ENCODE assay signal across 1 cellular context in the genomic region with DNA sequence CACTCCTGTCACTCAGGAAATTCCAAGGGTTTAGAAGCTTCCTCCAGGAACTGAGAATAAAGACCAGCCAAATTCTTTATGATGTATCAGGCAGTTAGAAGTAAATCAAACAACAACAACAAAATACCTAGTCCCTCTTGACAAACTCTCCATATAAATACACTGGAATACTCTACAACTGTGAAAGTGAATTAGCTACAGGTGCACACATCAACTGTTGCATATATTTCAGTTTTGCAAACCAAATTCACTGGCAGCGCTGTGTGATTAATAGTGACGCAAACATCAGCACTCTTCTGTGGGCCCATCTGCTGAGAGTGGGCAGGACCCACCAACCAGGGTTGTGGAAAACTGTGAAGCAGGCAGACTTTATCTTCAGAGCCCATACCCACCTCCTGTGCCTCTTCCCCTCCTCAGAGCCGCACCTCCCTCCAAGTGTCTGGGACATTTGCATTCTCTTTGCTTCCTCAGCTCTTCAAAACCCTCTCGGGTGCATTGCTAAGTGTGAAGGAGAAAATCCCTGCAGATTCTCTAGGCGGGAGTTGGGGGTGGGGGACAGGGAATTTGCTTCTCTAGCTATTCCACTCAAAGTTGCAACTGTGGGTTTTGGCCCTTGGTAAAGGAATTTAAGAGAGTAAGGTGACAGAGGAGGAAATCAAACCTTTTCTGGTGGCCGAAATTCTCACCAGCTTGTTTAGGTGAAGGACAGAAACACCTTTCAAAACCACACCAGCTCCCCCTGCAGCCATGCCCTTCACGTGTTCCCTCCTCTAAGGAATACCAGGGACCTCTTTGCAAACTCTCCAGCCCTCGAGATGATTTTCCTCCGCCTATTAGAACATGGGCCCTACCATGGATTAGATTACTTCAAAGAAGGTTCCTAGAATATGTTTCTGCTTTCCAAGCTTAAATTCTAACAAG.
TF ChIP-seq lines count a peak whose summit lies in the region.

No MANE protein-coding gene starts in this region.

TF ChIP-seq in WTC11, 78 proteins besides CTCF, POLR2A, EP300 and RAD21 (continued from another document):
- TF ChIP-seq, protein P1, sequence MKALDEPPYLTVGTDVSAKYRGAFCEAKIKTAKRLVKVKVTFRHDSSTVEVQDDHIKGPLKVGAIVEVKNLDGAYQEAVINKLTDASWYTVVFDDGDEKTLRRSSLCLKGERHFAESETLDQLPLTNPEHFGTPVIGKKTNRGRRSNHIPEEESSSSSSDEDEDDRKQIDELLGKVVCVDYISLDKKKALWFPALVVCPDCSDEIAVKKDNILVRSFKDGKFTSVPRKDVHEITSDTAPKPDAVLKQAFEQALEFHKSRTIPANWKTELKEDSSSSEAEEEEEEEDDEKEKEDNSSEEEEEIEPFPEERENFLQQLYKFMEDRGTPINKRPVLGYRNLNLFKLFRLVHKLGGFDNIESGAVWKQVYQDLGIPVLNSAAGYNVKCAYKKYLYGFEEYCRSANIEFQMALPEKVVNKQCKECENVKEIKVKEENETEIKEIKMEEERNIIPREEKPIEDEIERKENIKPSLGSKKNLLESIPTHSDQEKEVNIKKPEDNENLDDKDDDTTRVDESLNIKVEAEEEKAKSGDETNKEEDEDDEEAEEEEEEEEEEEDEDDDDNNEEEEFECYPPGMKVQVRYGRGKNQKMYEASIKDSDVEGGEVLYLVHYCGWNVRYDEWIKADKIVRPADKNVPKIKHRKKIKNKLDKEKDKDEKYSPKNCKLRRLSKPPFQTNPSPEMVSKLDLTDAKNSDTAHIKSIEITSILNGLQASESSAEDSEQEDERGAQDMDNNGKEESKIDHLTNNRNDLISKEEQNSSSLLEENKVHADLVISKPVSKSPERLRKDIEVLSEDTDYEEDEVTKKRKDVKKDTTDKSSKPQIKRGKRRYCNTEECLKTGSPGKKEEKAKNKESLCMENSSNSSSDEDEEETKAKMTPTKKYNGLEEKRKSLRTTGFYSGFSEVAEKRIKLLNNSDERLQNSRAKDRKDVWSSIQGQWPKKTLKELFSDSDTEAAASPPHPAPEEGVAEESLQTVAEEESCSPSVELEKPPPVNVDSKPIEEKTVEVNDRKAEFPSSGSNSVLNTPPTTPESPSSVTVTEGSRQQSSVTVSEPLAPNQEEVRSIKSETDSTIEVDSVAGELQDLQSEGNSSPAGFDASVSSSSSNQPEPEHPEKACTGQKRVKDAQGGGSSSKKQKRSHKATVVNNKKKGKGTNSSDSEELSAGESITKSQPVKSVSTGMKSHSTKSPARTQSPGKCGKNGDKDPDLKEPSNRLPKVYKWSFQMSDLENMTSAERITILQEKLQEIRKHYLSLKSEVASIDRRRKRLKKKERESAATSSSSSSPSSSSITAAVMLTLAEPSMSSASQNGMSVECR (CRISPR knock-in tag; IDR thresholded peaks at IDR 0.05; ENCODE audit: borderline replicate concordance), result no peak
- no peak for TF ChIP-seq PRRX2 (CRISPR knock-in tag; IDR thresholded peaks at IDR 0.05)
- TF ChIP-seq, protein P2, sequence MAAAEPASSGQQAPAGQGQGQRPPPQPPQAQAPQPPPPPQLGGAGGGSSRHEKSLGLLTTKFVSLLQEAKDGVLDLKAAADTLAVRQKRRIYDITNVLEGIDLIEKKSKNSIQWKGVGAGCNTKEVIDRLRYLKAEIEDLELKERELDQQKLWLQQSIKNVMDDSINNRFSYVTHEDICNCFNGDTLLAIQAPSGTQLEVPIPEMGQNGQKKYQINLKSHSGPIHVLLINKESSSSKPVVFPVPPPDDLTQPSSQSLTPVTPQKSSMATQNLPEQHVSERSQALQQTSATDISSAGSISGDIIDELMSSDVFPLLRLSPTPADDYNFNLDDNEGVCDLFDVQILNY (CRISPR knock-in tag; IDR thresholded peaks at IDR 0.05), result no peak
- TF ChIP-seq ZNF263 (CRISPR knock-in tag; IDR thresholded peaks at IDR 0.05; ENCODE audit: low read depth), result no peak
- TF ChIP-seq, protein P3, sequence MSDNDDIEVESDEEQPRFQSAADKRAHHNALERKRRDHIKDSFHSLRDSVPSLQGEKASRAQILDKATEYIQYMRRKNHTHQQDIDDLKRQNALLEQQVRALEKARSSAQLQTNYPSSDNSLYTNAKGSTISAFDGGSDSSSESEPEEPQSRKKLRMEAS (CRISPR knock-in tag; IDR thresholded peaks at IDR 0.05), result no peak
- no peak for TF ChIP-seq MXD4 (CRISPR knock-in tag; IDR thresholded peaks at IDR 0.05; ENCODE audit: borderline replicate concordance)
- no peak for TF ChIP-seq AFF4 (CRISPR knock-in tag; IDR thresholded peaks at IDR 0.05; ENCODE audit: borderline replicate concordance)
- TF ChIP-seq, protein P4, sequence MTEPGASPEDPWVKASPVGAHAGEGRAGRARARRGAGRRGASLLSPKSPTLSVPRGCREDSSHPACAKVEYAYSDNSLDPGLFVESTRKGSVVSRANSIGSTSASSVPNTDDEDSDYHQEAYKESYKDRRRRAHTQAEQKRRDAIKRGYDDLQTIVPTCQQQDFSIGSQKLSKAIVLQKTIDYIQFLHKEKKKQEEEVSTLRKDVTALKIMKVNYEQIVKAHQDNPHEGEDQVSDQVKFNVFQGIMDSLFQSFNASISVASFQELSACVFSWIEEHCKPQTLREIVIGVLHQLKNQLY (CRISPR knock-in tag; IDR thresholded peaks at IDR 0.05), result no peak
- no peak for TF ChIP-seq SMAD4 (CRISPR knock-in tag; IDR thresholded peaks at IDR 0.05)
- no peak for TF ChIP-seq ETV6 (CRISPR knock-in tag; IDR thresholded peaks at IDR 0.05)
TF ChIP-seq in WTC11: peak in this region for 0.
